10 cellular contexts compared by ENCODE assay signal in the genomic region with DNA sequence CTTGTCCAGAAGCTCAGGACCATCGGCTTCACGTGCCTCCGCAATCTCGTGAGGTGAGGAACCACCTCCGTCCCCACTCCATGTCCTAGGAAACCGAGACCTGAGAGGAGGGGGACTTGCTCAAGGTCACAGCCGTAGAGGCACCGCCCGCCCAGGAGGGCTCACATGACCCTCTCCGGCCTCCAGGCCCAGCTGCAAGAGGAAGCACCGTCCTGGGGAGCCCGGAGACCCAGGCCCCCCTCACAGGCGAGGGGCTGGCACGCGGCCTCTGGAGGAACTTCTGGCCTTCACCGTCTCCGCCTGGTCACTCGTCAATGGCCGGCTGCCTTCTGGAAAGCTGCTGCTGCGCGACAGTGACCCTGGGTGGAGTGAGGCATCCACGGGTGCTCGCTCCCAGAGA. TPM values are rescaled to one million over a fixed set of nuclear protein-coding genes. Genes with fewer than 3 reads are reported as not detected.
DNase-seq lines count a peak whose midpoint lies in the region; ATAC-seq and TF ChIP-seq lines count a peak whose summit lies in the region.
"Had no signal": no experiment of that assay in that cellular context is flagged by ENCODE, and none has a peak within 500 bp of the region (broad histone marks: within the 10 kb centered on the region; RNA-seq: fewer than 3 reads in every experiment).

No MANE protein-coding gene starts in this region.

- no peaks in the 10 kb centered on the region for H4K20me1 ChIP-seq in OCI-LY1 (ENCODE audit: insufficient read depth, low read length)

- H3K36me3 ChIP-seq in OCI-LY1 (ENCODE audit: insufficient read depth, low read length) (no peaks in the 10 kb centered on the region), left ventricle myocardium inferior (no peaks in the 10 kb centered on the region), thymus (ENCODE audit: control insufficient read depth, insufficient read depth) (no peaks in the 10 kb centered on the region)

- WGBS in thymus = 85% methylated on average over 23 of the region's 23 CpGs

- peaks cover 0 to 4% of the 10 kb centered on the region in 2 donors for H3K36me3 Mint-ChIP-seq in activated T-cell treated with anti-CD3 and anti-CD28 coated beads, Interleukin-2, amount 50 U/mL, for 72 hours (ENCODE audit: insufficient read depth in 2 of 2)

- no peak for DNase-seq in activated T-cell treated with anti-CD3 and anti-CD28 coated beads, Interleukin-2, amount 50 U/mL, for 72 hours
- DNase-seq in activated T-cell treated with anti-CD3 and anti-CD28 coated beads, Interleukin-2, amount 50 U/mL, for 1 hour = no peak
- no peak for DNase-seq in left ventricle myocardium inferior
- DNase-seq in NCI-H187 treated with DMSO at 0.1 percent for 48 hours (lab: John Stamatoyannopoulos, UW) = no peak
- DNase-seq in AG08395 (ENCODE audit: low spot score) = no peak
- no peak for DNase-seq in cerebellar nuclear complex (lab: John Stamatoyannopoulos, UW)
- DNase-seq: nephron progenitor cell had no signal

- ATAC-seq in activated T-cell treated with anti-CD3 and anti-CD28 coated beads, Interleukin-2, amount 50 U/mL, for 72 hours (replicated peaks in 1 of 2) = no peak

- H3K27ac ChIP-seq in OCI-LY1 (ENCODE audit: low read depth, low read length, poor library complexity, severe bottlenecking) (peak overlapping the region; percentile 91), left ventricle myocardium inferior (replicated peaks) (peak overlapping the region; percentile 87), thymus (ENCODE audit: low read depth) (peak overlapping the region; percentile 70)

- intact Hi-C loops in left ventricle myocardium inferior (cut with micrococcal nuclease) = no loop called here

- H3K9me3 ChIP-seq in OCI-LY1 (ENCODE audit: low read length) (no peaks in the 10 kb centered on the region), left ventricle myocardium inferior (replicated peaks) (no peaks in the 10 kb centered on the region), thymus (ENCODE audit: control insufficient read depth) (no peaks in the 10 kb centered on the region)

- H3K9ac ChIP-seq in OCI-LY1 (ENCODE audit: low read length) = peak overlapping the region; percentile 58; the same call in 1 of the 2 replicates

- no peaks in the 10 kb centered on the region for H3K27me3 Mint-ChIP-seq in activated T-cell treated with anti-CD3 and anti-CD28 coated beads, Interleukin-2, amount 50 U/mL, for 72 hours (ENCODE audit: low read depth)

- H2AFZ ChIP-seq in OCI-LY1 (ENCODE audit: low read length) = no peak overlapping the region

- H3K27me3 ChIP-seq in OCI-LY1 (ENCODE audit: insufficient read depth, low read length) = no peaks in the 10 kb centered on the region
- no peaks in the 10 kb centered on the region for H3K27me3 ChIP-seq in left ventricle myocardium inferior (ENCODE audit: low read depth)
- no peaks in the 10 kb centered on the region for H3K27me3 ChIP-seq in thymus (ENCODE audit: control insufficient read depth, insufficient read depth)

- peak overlapping the region; percentile 60 for H3K4me2 ChIP-seq in OCI-LY1 (ENCODE audit: low read length)

- H3K4me3 Mint-ChIP-seq in activated T-cell treated with anti-CD3 and anti-CD28 coated beads, Interleukin-2, amount 50 U/mL, for 72 hours = peak overlapping the region; percentile 74 to 83
- H3K4me3 Mint-ChIP-seq: nephron progenitor cell had no signal

- peaks cover 3% of the 10 kb centered on the region; the same call in 1 of the 2 replicates for H3F3A ChIP-seq in OCI-LY1 (ENCODE audit: insufficient read depth, low read length)

- no peaks in the 10 kb centered on the region for H3K79me2 ChIP-seq in OCI-LY1 (ENCODE audit: insufficient read depth, low read length)

- H3K9me2 ChIP-seq in OCI-LY1 (ENCODE audit: low read depth, low read length) = no peaks in the 10 kb centered on the region

- H3K9me3 Mint-ChIP-seq in activated T-cell treated with anti-CD3 and anti-CD28 coated beads, Interleukin-2, amount 50 U/mL, for 72 hours = no peaks in the 10 kb centered on the region
- H3K9me3 Mint-ChIP-seq: nephron progenitor cell had no signal

- peaks cover 53% of the 10 kb centered on the region for H3K4me1 ChIP-seq in OCI-LY1 (ENCODE audit: insufficient read depth, low read length, severe bottlenecking)
- H3K4me1 ChIP-seq in left ventricle myocardium inferior = peaks cover 39% of the 10 kb centered on the region
- H3K4me1 ChIP-seq in thymus (ENCODE audit: control insufficient read depth, insufficient read depth, low read length) = peaks cover 22% of the 10 kb centered on the region

- peaks cover 50% of the 10 kb centered on the region for H3K4me1 Mint-ChIP-seq in activated T-cell treated with anti-CD3 and anti-CD28 coated beads, Interleukin-2, amount 50 U/mL, for 72 hours (ENCODE audit: low read depth)

- no peak overlapping the region for H3K27ac Mint-ChIP-seq in activated T-cell treated with anti-CD3 and anti-CD28 coated beads, Interleukin-2, amount 50 U/mL, for 72 hours
- H3K27ac Mint-ChIP-seq: nephron progenitor cell had no signal

- TF ChIP-seq CTCF in OCI-LY1 (IDR thresholded peaks at IDR 0.05; ENCODE audit: low read length) (no peak), left ventricle myocardium inferior (IDR thresholded peaks at IDR 0.05; ENCODE audit: borderline replicate concordance) (no peak)

- H3K4me3 ChIP-seq in OCI-LY1 (ENCODE audit: low read depth, low read length, poor library complexity, severe bottlenecking) = peak overlapping the region; percentile 56
- H3K4me3 ChIP-seq in left ventricle myocardium inferior = peak overlapping the region; percentile 37
- peak overlapping the region; percentile 11 for H3K4me3 ChIP-seq in thymus (ENCODE audit: low read length)

RNA-seq across cellular contexts. Expression of a gene that starts 24.2 kb away (rescaled TPM):
- 10 to 100 TPM; 38.0 to 42.3 TPM for total RNA-seq in activated T-cell treated with anti-CD3 and anti-CD28 coated beads, Interleukin-2, amount 50 U/mL, for 72 hours
- 47.3 TPM for total RNA-seq in left ventricle myocardium inferior
- polyA plus RNA-seq in thymus = 28.2 TPM

RNA-seq across cellular contexts. Expression of a gene that starts 37.4 kb away (rescaled TPM):
- under 1 TPM; 0.23 to 0.31 TPM for total RNA-seq in activated T-cell treated with anti-CD3 and anti-CD28 coated beads, Interleukin-2, amount 50 U/mL, for 72 hours
- 120 TPM for total RNA-seq in left ventricle myocardium inferior
- polyA plus RNA-seq in thymus = 0.96 TPM
- total RNA-seq: MCF 10A had no signal

Comparison
In these comparisons a context has a peak if more than half of its experiments do, and no peak if none do; other contexts are left out.
1. RNA of a gene that starts 37.4 kb away (total RNA-seq): 120 TPM in left ventricle myocardium inferior (single experiment); 0.23 to 0.31 TPM in activated T-cell treated with anti-CD3 and anti-CD28 coated beads, Interleukin-2, amount 50 U/mL, for 72 hours; every median in the first group is over 10 times any median in the second.
2. Peak in every context shown above with its lines, with median percentiles within 50 percentile points of each other: H3K27ac ChIP-seq and H3K4me3 ChIP-seq.